23 cellular contexts compared by ENCODE assay signal in genomic region chr7:101861223-101861775, GRCh38. TPM values are rescaled to one million over a fixed set of nuclear protein-coding genes. Genes with fewer than 3 reads are reported as not detected.
A peak's percentile ranks its signal among the peaks of the same experiment; 100 is the strongest.
DNase-seq lines count a peak whose midpoint lies in the region; FAIRE-seq and TF ChIP-seq lines count a peak whose summit lies in the region.
"Had no signal": no experiment of that assay in that cellular context is flagged by ENCODE, and none has a peak within 500 bp of the region (broad histone marks: within the 10 kb centered on the region; RNA-seq: fewer than 3 reads in every experiment).

No MANE protein-coding gene starts in this region.

- TF ChIP-seq CTCF in endodermal cell (conservative IDR thresholded peaks at IDR 0.05) (no peak), neutrophil (IDR thresholded peaks at IDR 0.05) (no peak), coronary artery (IDR thresholded peaks at IDR 0.05) (no peak)

- H3K9ac ChIP-seq in BLaER1 (peak overlapping the region; percentile 58), HUES64 (ENCODE audit: low read depth, low read length) (peak overlapping the region; percentile 10; the same call in 1 of the 2 replicates), endodermal cell (ENCODE audit: extremely low read depth, low read length, poor library complexity, severe bottlenecking) (no peak overlapping the region)

- H3K4me1 Mint-ChIP-seq in endodermal cell: peaks cover 49% of the 10 kb centered on the region

- no peak for FAIRE-seq in frontal cortex (lab: Jason Lieb, UNC)

- peak overlapping the region; percentile 99 for H3K4me2 ChIP-seq in BLaER1

- H3K9me3 ChIP-seq in BLaER1 (no peaks in the 10 kb centered on the region), HUES64 (ENCODE audit: insufficient read depth, low read depth, low read length) (no peaks in the 10 kb centered on the region), endodermal cell (ENCODE audit: control insufficient read depth, low read length) (no peaks in the 10 kb centered on the region), neutrophil (no peaks in the 10 kb centered on the region)
- H3K9me3 ChIP-seq: colonic mucosa had no signal

- peaks cover 93% of the 10 kb centered on the region for H3K4me1 ChIP-seq in BLaER1
- peaks cover 56% of the 10 kb centered on the region for H3K4me1 ChIP-seq in HUES64 (ENCODE audit: insufficient read depth, low read length)
- no peaks in the 10 kb centered on the region for H3K4me1 ChIP-seq in endodermal cell (ENCODE audit: control insufficient read depth, insufficient read depth, low read length)
- H3K4me1 ChIP-seq in neutrophil (ENCODE audit: control insufficient read depth in 1 of 2, insufficient read depth in 1 of 2, low read depth in 1 of 2, low read length in 1 of 2): peaks cover 47 to 50% of the 10 kb centered on the region in 2 experiments

- H3K36me3 Mint-ChIP-seq in endodermal cell (ENCODE audit: low read depth): peaks cover 14% of the 10 kb centered on the region
- H3K36me3 Mint-ChIP-seq: natural killer cell had no signal

- peak overlapping the region; percentile 8 for H3K4me3 Mint-ChIP-seq in endodermal cell
- H3K4me3 Mint-ChIP-seq: CD4-positive, alpha-beta memory T cell; mesothelial cell of epicardium; natural killer cell had no signal

- H3K27ac Mint-ChIP-seq in endodermal cell: peak overlapping the region; percentile 67
- H3K27ac Mint-ChIP-seq: activated T-helper 2 cell treated with anti-CD3 and anti-CD28 coated beads, Interferon-gamma antibody, Interleukin-2, Interleukin-4, amounts not matched to agents 10 μg/mL and 5 μg/mL and 100 μg/mL, durations not matched to agents 14 hours and 24 hours and 36 hours; CD4-positive, alpha-beta memory T cell; mesothelial cell of epicardium had no signal

- H3K9me3 Mint-ChIP-seq in endodermal cell: no peaks in the 10 kb centered on the region
- H3K9me3 Mint-ChIP-seq: activated T-helper 2 cell treated with anti-CD3 and anti-CD28 coated beads, Interferon-gamma antibody, Interleukin-2, Interleukin-4, amounts not matched to agents 10 μg/mL and 5 μg/mL and 100 μg/mL, durations not matched to agents 14 hours and 24 hours and 36 hours; CD4-positive, alpha-beta memory T cell; mesothelial cell of epicardium; natural killer cell had no signal

- H3K4me3 ChIP-seq in BLaER1 (peak overlapping the region; percentile 20; the same call in 1 of the 2 replicates), HUES64 (ENCODE audit: low read length) (no peak overlapping the region), endodermal cell (ENCODE audit: low read length) (no peak overlapping the region), neutrophil (ENCODE audit: low read depth in 1 of 2, low read length in 1 of 2) (no peak overlapping the region), coronary artery (no peak overlapping the region)
- H3K4me3 ChIP-seq: colonic mucosa, K562 had no signal

- peaks cover 23% of the 10 kb centered on the region; the same call in 1 of the 2 replicates for H3K36me3 ChIP-seq in BLaER1
- H3K36me3 ChIP-seq in HUES64 (ENCODE audit: insufficient read depth, low read length): no peaks in the 10 kb centered on the region
- H3K36me3 ChIP-seq in endodermal cell (ENCODE audit: control insufficient read depth, insufficient read depth, low read length): peaks cover 10% of the 10 kb centered on the region
- no peaks in the 10 kb centered on the region for H3K36me3 ChIP-seq in neutrophil
- H3K36me3 ChIP-seq: brain microvascular endothelial cell, colonic mucosa had no signal

- H3K27me3 Mint-ChIP-seq in endodermal cell (ENCODE audit: insufficient read depth): no peaks in the 10 kb centered on the region
- H3K27me3 Mint-ChIP-seq: CD4-positive, alpha-beta memory T cell had no signal

- WGBS in HUES64: 43% methylated on average over 8 of the region's 8 CpGs
- 71 to 87% methylated on average over 6 to 8 of the region's 8 CpGs for WGBS in endodermal cell (ENCODE audit: insufficient coverage in 1 of 2, insufficient read length in 1 of 2), 2 experiments

- no peak for DNase-seq in endodermal cell
- DNase-seq in frontal cortex (ENCODE audit: low spot score in 2 of 2): no peak
- no peak for DNase-seq in SKM-1 treated with dmso at 0.1 percent for 144 hours (lab: John Stamatoyannopoulos, UW; ENCODE audit: unreplicated experiment)
- DNase-seq in coronary artery (ENCODE audit: low spot score): no peak
- DNase-seq in NCI-H2171 (lab: John Stamatoyannopoulos, UW): no peak
- DNase-seq: activated CD4-positive, alpha-beta T cell treated with anti-CD3 and anti-CD28 coated beads, Interleukin-2, amount 50 U/mL, for 1 hour; brain microvascular endothelial cell; CD4-positive, alpha-beta memory T cell; colonic mucosa; GDM1; natural killer cell; NCI-H187 treated with DMSO at 0.1 percent for 48 hours; NCI-H2227 treated with DMSO at 0.1 percent for 48 hours; NCI-H82; posterior cingulate gyrus; SHP77 treated with DMSO at 0.1 percent for 48 hours; T-helper 1 cell had no signal

- H4K20me1 ChIP-seq in BLaER1: peaks cover 63% of the 10 kb centered on the region

- H3K27me3 ChIP-seq in BLaER1 (no peaks in the 10 kb centered on the region), HUES64 (ENCODE audit: insufficient read depth, low read length) (no peaks in the 10 kb centered on the region), endodermal cell (ENCODE audit: control insufficient read depth, insufficient read depth, low read length, poor library complexity, severe bottlenecking) (no peaks in the 10 kb centered on the region), neutrophil (no peaks in the 10 kb centered on the region)
- H3K27me3 ChIP-seq: brain microvascular endothelial cell, colonic mucosa had no signal

- H3K27ac ChIP-seq in BLaER1 (peak overlapping the region; percentile 77), HUES64 (ENCODE audit: low read depth, low read length) (peak overlapping the region; percentile 54; the same call in 1 of the 2 replicates), endodermal cell (ENCODE audit: low read depth, low read length) (no peak overlapping the region), neutrophil (peak overlapping the region; percentile 25), coronary artery (no peak overlapping the region)
- H3K27ac ChIP-seq: brain microvascular endothelial cell, colonic mucosa had no signal

RNA-seq across cellular contexts. Expression of gene CUX1, which starts 43.9 kb away (rescaled TPM):
- polyA plus RNA-seq in HUES64 (2013, experiment 1 of 2): 24.9 TPM
- polyA plus RNA-seq in HUES64 (2013, experiment 2 of 2): 29.5 TPM
- total RNA-seq in endodermal cell: 100 to 1,000 TPM in 1 of 2 donors, 10 to 100 TPM in 1; 85.1 to 108 TPM
- polyA plus RNA-seq in endodermal cell (2013, experiment 1 of 2): 49.5 TPM
- 50.8 TPM for polyA plus RNA-seq in endodermal cell (2013, experiment 2 of 2)
- total RNA-seq in frontal cortex: 23.6 TPM

Comparison
In these comparisons a context has a peak if more than half of its experiments do, and no peak if none do; other contexts are left out.
1. H3K27ac ChIP-seq: peak in BLaER1 (single experiment), HUES64 (single experiment) and neutrophil (single experiment); none in endodermal cell (single experiment) and coronary artery (0 of 2).